Comparison of ENCODE assay signal across 30 cellular contexts in genomic region chr18:25810736-25811135, GRCh38.
"Had no signal": no experiment of that assay in that cellular context is flagged by ENCODE, and none has a peak within 500 bp of the region (broad histone marks: within the 10 kb centered on the region; RNA-seq: fewer than 3 reads in every experiment).

No MANE protein-coding gene starts in this region.

- DNase-seq: natural killer cell; occipital lobe; ovary; posterior cingulate gyrus; psoas muscle; right cardiac atrium; right lobe of liver; sigmoid colon; small intestine; stimulated activated CD4-positive, alpha-beta T cell treated with anti-CD3 and anti-CD28 coated beads, Interleukin-12 subunit alpha, Interleukin-12 subunit beta, amount 100 ng/mL, for 4 hours; stimulated activated CD4-positive, alpha-beta T cell treated with anti-CD3 and anti-CD28 coated beads, Interleukin-1b, Interleukin-23, amount 100 ng/mL, for 48 hours; stimulated activated CD4-positive, alpha-beta T cell treated with anti-CD3 and anti-CD28 coated beads, Interleukin-4, amount 100 ng/mL, for 1 hour; stimulated activated CD4-positive, alpha-beta T cell treated with anti-CD3 and anti-CD28 coated beads, Interleukin-4, amount 100 ng/mL, for 4 hours; stimulated activated CD8-positive, alpha-beta memory T cell treated with anti-CD3 and anti-CD28 coated beads, Interleukin-4, amount 100 ng/mL, for 48 hours; stimulated activated naive CD4-positive, alpha-beta T cell; stimulated activated naive CD8-positive, alpha-beta T cell treated with anti-CD3 and anti-CD28 coated beads, Interleukin-15, amount 100 ng/mL, for 72 hours; stimulated activated naive CD8-positive, alpha-beta T cell treated with anti-CD3 and anti-CD28 coated beads, Interleukin-15, Interleukin-2, amounts not matched to agents 100 U/mL and 50 U/mL, for 24 hours; substantia nigra; testis; tibial artery; transverse colon; upper lobe of left lung had no signal

- ATAC-seq: natural killer cell; psoas muscle; right cardiac atrium; right lobe of liver; stimulated activated memory B cell treated with anti-CD40 and anti-IgM and Interleukin-4, amounts not matched to agents 10 μg/mL and 1 μg/mL and 100 μg/mL, for 72 hours; stimulated activated naive CD8-positive, alpha-beta T cell treated with anti-CD3 and anti-CD28 coated beads, Interleukin-15, amount 100 ng/mL, for 72 hours; stimulated activated naive CD8-positive, alpha-beta T cell treated with anti-CD3 and anti-CD28 coated beads, Interleukin-15, Interleukin-2, amounts not matched to agents 100 U/mL and 50 U/mL, for 24 hours had no signal

- H3K4me3 ChIP-seq: neural progenitor cell, ovary, psoas muscle, right lobe of liver, sigmoid colon, suprapubic skin, testis, tibial artery, transverse colon, upper lobe of left lung, vagina had no signal

- H3K79me2 ChIP-seq: parathyroid adenoma had no signal

- H3K27me3 ChIP-seq: neural progenitor cell, ovary, right lobe of liver, sigmoid colon, suprapubic skin, testis, tibial artery, upper lobe of left lung, vagina had no signal

- FAIRE-seq: small intestine, urothelium cell line had no signal

- H3K27me3 Mint-ChIP-seq: stimulated activated memory B cell treated with anti-CD40 and anti-IgM and Interleukin-4, amounts not matched to agents 10 μg/mL and 1 μg/mL and 100 μg/mL, for 72 hours; stimulated activated naive CD8-positive, alpha-beta T cell treated with anti-CD3 and anti-CD28 coated beads, Interleukin-15, amount 100 ng/mL, for 72 hours had no signal

- H3K4me1 ChIP-seq: parathyroid adenoma, psoas muscle, right lobe of liver, sigmoid colon, suprapubic skin, testis, tibial artery, transverse colon, upper lobe of left lung, vagina had no signal

- H3K27ac Mint-ChIP-seq: natural killer cell; nephron; neural progenitor cell; progenitor cell of endocrine pancreas; stimulated activated memory B cell treated with anti-CD40 and anti-IgM and Interleukin-4, amounts not matched to agents 10 μg/mL and 1 μg/mL and 100 μg/mL, for 72 hours; stimulated activated naive CD8-positive, alpha-beta T cell treated with anti-CD3 and anti-CD28 coated beads, Interleukin-15, amount 100 ng/mL, for 72 hours had no signal

- H3K4me3 Mint-ChIP-seq: natural killer cell; nephron; neural progenitor cell; stimulated activated memory B cell treated with anti-CD40 and anti-IgM and Interleukin-4, amounts not matched to agents 10 μg/mL and 1 μg/mL and 100 μg/mL, for 72 hours; stimulated activated naive CD8-positive, alpha-beta T cell treated with anti-CD3 and anti-CD28 coated beads, Interleukin-15, amount 100 ng/mL, for 72 hours had no signal

- H3K36me3 ChIP-seq: neural progenitor cell, ovary, right lobe of liver, sigmoid colon, suprapubic skin, tibial artery, transverse colon, upper lobe of left lung, vagina had no signal

- H3K9me3 ChIP-seq: ovary, psoas muscle, right lobe of liver, sigmoid colon, suprapubic skin, testis, tibial artery, transverse colon, upper lobe of left lung, vagina had no signal

- H3K4me2 ChIP-seq: neural progenitor cell had no signal

- H3K9me3 Mint-ChIP-seq: natural killer cell; nephron; neural progenitor cell; stimulated activated memory B cell treated with anti-CD40 and anti-IgM and Interleukin-4, amounts not matched to agents 10 μg/mL and 1 μg/mL and 100 μg/mL, for 72 hours; stimulated activated naive CD8-positive, alpha-beta T cell treated with anti-CD3 and anti-CD28 coated beads, Interleukin-15, amount 100 ng/mL, for 72 hours had no signal

- H3K36me3 Mint-ChIP-seq: natural killer cell; neural progenitor cell; stimulated activated memory B cell treated with anti-CD40 and anti-IgM and Interleukin-4, amounts not matched to agents 10 μg/mL and 1 μg/mL and 100 μg/mL, for 72 hours had no signal

- H3K9ac ChIP-seq: neural progenitor cell, parathyroid adenoma had no signal

- H2AFZ ChIP-seq: neural progenitor cell, parathyroid adenoma had no signal

- H3K27ac ChIP-seq: neural progenitor cell, ovary, parathyroid adenoma, psoas muscle, right lobe of liver, sigmoid colon, suprapubic skin, testis, tibial artery, transverse colon, upper lobe of left lung, vagina had no signal
